In genomic region chr2:134282638-134283400, GRCh38 we compare ENCODE assay signal across 8 cellular contexts. TPM values are rescaled to one million over a fixed set of nuclear protein-coding genes. Genes with fewer than 3 reads are reported as not detected.
DNase-seq lines count a peak whose midpoint lies in the region; ATAC-seq and TF ChIP-seq lines count a peak whose summit lies in the region.

No MANE protein-coding gene starts in this region.

- H3K9me3 Mint-ChIP-seq in natural killer cell = no peaks in the 10 kb centered on the region

- ATAC-seq in GM18861 (IDR thresholded peaks at IDR 0.05; ENCODE audit: unreplicated experiment) (peak; percentile 81), HG02759 (IDR thresholded peaks at IDR 0.05; ENCODE audit: unreplicated experiment) (peak; percentile 92), natural killer cell (peak; percentile 83 to 91 (median 84))

- intact Hi-C loops in natural killer cell (cut with micrococcal nuclease) = no loop called here

- peaks cover 31% of the 10 kb centered on the region for H3K36me3 Mint-ChIP-seq in natural killer cell

- peak; percentile 22 for DNase-seq in NOMO-1 treated with dmso at 0.1 percent for 144 hours (lab: John Stamatoyannopoulos, UW; ENCODE audit: unreplicated experiment)
- peak; percentile 17 for DNase-seq in natural killer cell
- DNase-seq in globus pallidus (ENCODE audit: low spot score) = no peak
- DNase-seq in NCI-H446 (lab: John Stamatoyannopoulos, UW) = no peak
- no peak for DNase-seq in NCI-H345 treated with DMSO at 0.1 percent for 48 hours (lab: John Stamatoyannopoulos, UW; ENCODE audit: unreplicated experiment)
- DNase-seq in dermis blood vessel endothelial cell = no peak

- peak overlapping the region; percentile 63 for H3K4me3 Mint-ChIP-seq in natural killer cell

- H3K27ac Mint-ChIP-seq in natural killer cell = no peak overlapping the region

- TF ChIP-seq CTCF in natural killer cell (IDR thresholded peaks at IDR 0.05) = no peak

- H3K4me1 Mint-ChIP-seq in natural killer cell = peaks cover 25 to 55% of the 10 kb centered on the region in 2 donors

- H3K27me3 Mint-ChIP-seq in natural killer cell (ENCODE audit: low read depth in 2 of 2) = peaks cover 58 to 60% of the 10 kb centered on the region in 2 donors

RNA-seq across cellular contexts. Expression of gene MGAT5, which starts 28.9 kb away (rescaled TPM):
- total RNA-seq in natural killer cell (10 to 100 TPM; 39.7 to 58.2 (median 57.0) TPM), dermis blood vessel endothelial cell (133 and 168 TPM in 2 replicates)

Comparison
In these comparisons a context has a peak if more than half of its experiments do, and no peak if none do; other contexts are left out.
1. DNase-seq: peak in NOMO-1 treated with dmso at 0.1 percent for 144 hours (single experiment) and natural killer cell (single experiment); none in globus pallidus (single experiment), NCI-H446 (0 of 2), NCI-H345 treated with DMSO at 0.1 percent for 48 hours (single experiment) and dermis blood vessel endothelial cell (single experiment).
2. Peak in every context shown above with its lines, with median percentiles within 50 percentile points of each other: ATAC-seq.